Comparison of ENCODE assay signal across 8 cellular contexts in genomic region chr10:103695584-103696005, GRCh38.
DNase-seq lines count a peak whose midpoint lies in the region; ATAC-seq, FAIRE-seq and TF ChIP-seq lines count a peak whose summit lies in the region.

No MANE protein-coding gene starts in this region.

- H3K27me3 ChIP-seq in K562 (ENCODE audit: control insufficient read depth in 2 of 2, insufficient read depth in 2 of 2, low read length in 2 of 2) (no peaks in the 10 kb centered on the region), keratinocyte (ENCODE audit: control insufficient read depth, extremely low read depth, insufficient read depth, low read length) (no peaks in the 10 kb centered on the region), transverse colon (no peaks in the 10 kb centered on the region)

- TF ChIP-seq EP300 in K562 (IDR thresholded peaks at IDR 0.05; ENCODE audit: low read length) (no peak), transverse colon (IDR thresholded peaks at IDR 0.05; ENCODE audit: low read depth) (no peak)

- H3K9ac ChIP-seq in K562 (ENCODE audit: insufficient read depth in 1 of 2, low read depth in 2 of 2, low read length in 2 of 2) (peak overlapping the region in 1 of 2 experiments; percentile 59; a peak in 1 of 4 replicates), keratinocyte (ENCODE audit: control insufficient read depth, extremely low read depth, insufficient read depth, low read length) (no peak overlapping the region)

- CTCF ChIA-PET in K562 (lab: Yijun Ruan, JAX; ENCODE audit: low intra/inter-chr PET ratio), result no interaction called here

- H3K27me3 Mint-ChIP-seq in activated CD4-positive, alpha-beta T cell treated with anti-CD3 and anti-CD28 coated beads, Interleukin-2, amount 10 ng/mL, durations not matched to agents 24 days and 14 days, result peaks cover 2% of the 10 kb centered on the region
- H3K27me3 Mint-ChIP-seq in endothelial cell (ENCODE audit: unreplicated experiment), result peaks cover 22% of the 10 kb centered on the region
- H3K27me3 Mint-ChIP-seq in T-helper 2 cell treated with Interferon-gamma antibody and Interleukin-4, amounts not matched to agents 5 μg/mL and 100 μg/mL, for 36 hours (ENCODE audit: low read depth), result no peaks in the 10 kb centered on the region

- no peaks in the 10 kb centered on the region for H3K9me3 Mint-ChIP-seq in activated CD4-positive, alpha-beta T cell treated with anti-CD3 and anti-CD28 coated beads, Interleukin-2, amount 10 ng/mL, durations not matched to agents 24 days and 14 days
- no peaks in the 10 kb centered on the region for H3K9me3 Mint-ChIP-seq in endothelial cell (ENCODE audit: unreplicated experiment)
- no peaks in the 10 kb centered on the region for H3K9me3 Mint-ChIP-seq in T-helper 2 cell treated with Interferon-gamma antibody and Interleukin-4, amounts not matched to agents 5 μg/mL and 100 μg/mL, for 36 hours

- no peak overlapping the region for H3K4me3 Mint-ChIP-seq in activated CD4-positive, alpha-beta T cell treated with anti-CD3 and anti-CD28 coated beads, Interleukin-2, amount 10 ng/mL, durations not matched to agents 24 days and 14 days
- H3K4me3 Mint-ChIP-seq in endothelial cell (ENCODE audit: unreplicated experiment), result no peak overlapping the region
- no peak overlapping the region for H3K4me3 Mint-ChIP-seq in T-helper 2 cell treated with Interferon-gamma antibody and Interleukin-4, amounts not matched to agents 5 μg/mL and 100 μg/mL, for 36 hours

- no peak overlapping the region for H3K4me3 ChIP-seq in K562
- H3K4me3 ChIP-seq in keratinocyte (ENCODE audit: control insufficient read depth in 2 of 3, extremely low read depth in 1 of 3, insufficient read depth in 2 of 3, low read depth in 1 of 3, low read length in 3 of 3), result no peak overlapping the region
- H3K4me3 ChIP-seq in transverse colon, result no peak overlapping the region

- H3K36me3 Mint-ChIP-seq in activated CD4-positive, alpha-beta T cell treated with anti-CD3 and anti-CD28 coated beads, Interleukin-2, amount 10 ng/mL, durations not matched to agents 24 days and 14 days (ENCODE audit: low read depth), result no peaks in the 10 kb centered on the region
- peaks cover 21% of the 10 kb centered on the region for H3K36me3 Mint-ChIP-seq in endothelial cell (ENCODE audit: low read depth, unreplicated experiment)
- H3K36me3 Mint-ChIP-seq in T-helper 2 cell treated with Interferon-gamma antibody and Interleukin-4, amounts not matched to agents 5 μg/mL and 100 μg/mL, for 36 hours (ENCODE audit: low read depth), result no peaks in the 10 kb centered on the region

- H3K4me2 ChIP-seq in K562 (ENCODE audit: insufficient read depth, low read length) (peak overlapping the region; percentile 62; the same call in 1 of the 2 replicates), keratinocyte (ENCODE audit: control insufficient read depth, extremely low read depth, insufficient read depth, low read depth, low read length) (no peak overlapping the region)

- H3K79me2 ChIP-seq in K562 (ENCODE audit: control insufficient read depth, insufficient read depth, low read length) (no peaks in the 10 kb centered on the region; the same call in 2 of the 3 replicates), keratinocyte (ENCODE audit: control insufficient read depth, insufficient read depth, low read length) (peaks cover 45% of the 10 kb centered on the region)

- BruUV-seq in K562 (replicated peaks; lab: Mats Ljungman, UMichigan), result no TSS peak

- H3K36me3 ChIP-seq in K562 (ENCODE audit: control insufficient read depth, insufficient read depth, low read length), result no peaks in the 10 kb centered on the region
- peaks cover 13 to 30% of the 10 kb centered on the region in 2 experiments for H3K36me3 ChIP-seq in keratinocyte (ENCODE audit: control insufficient read depth in 2 of 2, extremely low read depth in 1 of 2, insufficient read depth in 2 of 2, low read length in 2 of 2)
- H3K36me3 ChIP-seq in transverse colon, result no peaks in the 10 kb centered on the region

- no peak for TF ChIP-seq POLR2A in K562 (conservative IDR thresholded peaks at IDR 0.05)
- TF ChIP-seq POLR2A in transverse colon (IDR thresholded peaks at IDR 0.05), result no peak

- TF ChIP-seq CTCF in K562 (IDR thresholded peaks at IDR 0.05 in 2 of 3, conservative IDR thresholded peaks at IDR 0.05 in 1 of 3; ENCODE audit: insufficient read depth in 2 of 3, low read depth in 1 of 3, low read length in 3 of 3), result no peak
- no peak for TF ChIP-seq CTCF in keratinocyte (optimal IDR thresholded peaks at IDR 0.05 in 1 of 3, IDR thresholded peaks at IDR 0.05 in 1 of 3, conservative IDR thresholded peaks at IDR 0.05 in 1 of 3; ENCODE audit: extremely low read depth in 1 of 3, insufficient read depth in 2 of 3, low read length in 3 of 3)
- TF ChIP-seq CTCF in transverse colon (IDR thresholded peaks at IDR 0.05), result no peak
- TF ChIP-seq CTCF in endothelial cell (IDR thresholded peaks at IDR 0.05; ENCODE audit: unreplicated experiment), result no peak

- intact Hi-C loops in activated CD4-positive, alpha-beta T cell treated with anti-CD3 and anti-CD28 coated beads, Interleukin-2, amount 10 ng/mL, durations not matched to agents 24 days and 14 days (cut with micrococcal nuclease), result loop anchor here (10.0 kb wide), 2 partner anchors 429 to 1641 kb away; partner anchors contain the start of genes ARMH3 and SFR1
- intact Hi-C loops in K562 (cut with micrococcal nuclease) (no loop called here), transverse colon (cut with DNase I; ENCODE audit: low total_unique reads) (no loop called here)

- ATAC-seq in K562, result peak; percentile 8

- no peaks in the 10 kb centered on the region for H3K9me1 ChIP-seq in K562 (ENCODE audit: control insufficient read depth, insufficient read depth, low read length)
- H3K9me1 ChIP-seq in keratinocyte (ENCODE audit: control insufficient read depth, extremely low read depth, insufficient read depth, low read length), result peaks cover 4% of the 10 kb centered on the region

- peak overlapping the region; percentile 19 for H3K27ac Mint-ChIP-seq in activated CD4-positive, alpha-beta T cell treated with anti-CD3 and anti-CD28 coated beads, Interleukin-2, amount 10 ng/mL, durations not matched to agents 24 days and 14 days
- no peak overlapping the region for H3K27ac Mint-ChIP-seq in endothelial cell (ENCODE audit: unreplicated experiment)
- H3K27ac Mint-ChIP-seq in T-helper 2 cell treated with Interferon-gamma antibody and Interleukin-4, amounts not matched to agents 5 μg/mL and 100 μg/mL, for 36 hours, result no peak overlapping the region

- H3K9me3 ChIP-seq in K562 (replicated peaks; ENCODE audit: control insufficient read depth, insufficient read depth, low read depth, low read length), result no peaks in the 10 kb centered on the region
- no peaks in the 10 kb centered on the region for H3K9me3 ChIP-seq in keratinocyte (ENCODE audit: control insufficient read depth, low read depth, low read length)
- no peaks in the 10 kb centered on the region for H3K9me3 ChIP-seq in transverse colon

- peaks cover 41 to 42% of the 10 kb centered on the region in 2 experiments for H3K4me1 ChIP-seq in K562 (replicated peaks in 1 of 2; ENCODE audit: control insufficient read depth in 2 of 2, insufficient read depth in 2 of 2, low read length in 2 of 2)
- H3K4me1 ChIP-seq in keratinocyte (ENCODE audit: control insufficient read depth, extremely low read depth, insufficient read depth, low read length), result peaks cover 68% of the 10 kb centered on the region
- peaks cover 17 to 48% (median 41%) of the 10 kb centered on the region in 4 donors for H3K4me1 ChIP-seq in transverse colon

- FAIRE-seq in K562 (lab: Jason Lieb, UNC) (no peak), keratinocyte (lab: Jason Lieb, UNC) (no peak)

- H4K20me1 ChIP-seq in K562 (replicated peaks; ENCODE audit: control insufficient read depth, insufficient read depth, low read length) (no peaks in the 10 kb centered on the region), keratinocyte (ENCODE audit: control insufficient read depth, extremely low read depth, insufficient read depth, low read length) (no peaks in the 10 kb centered on the region)

- dilution Hi-C loops in keratinocyte (cut with MboI; ENCODE audit: extremely low pct_ligation_motif_present, low sequenced_read_pairs), result no loop called here

- peaks cover 34% of the 10 kb centered on the region for H3K4me1 Mint-ChIP-seq in activated CD4-positive, alpha-beta T cell treated with anti-CD3 and anti-CD28 coated beads, Interleukin-2, amount 10 ng/mL, durations not matched to agents 24 days and 14 days
- H3K4me1 Mint-ChIP-seq in endothelial cell (ENCODE audit: unreplicated experiment), result peaks cover 14% of the 10 kb centered on the region
- peaks cover 33% of the 10 kb centered on the region for H3K4me1 Mint-ChIP-seq in T-helper 2 cell treated with Interferon-gamma antibody and Interleukin-4, amounts not matched to agents 5 μg/mL and 100 μg/mL, for 36 hours (ENCODE audit: low read depth)

- in situ Hi-C loops in K562 (cut with MboI), result no loop called here
- in situ Hi-C loops in transverse colon (cut with MboI; ENCODE audit: low pct_ligation_motif_present in 1 of 4, low pct_unique_long_range_greater_than_20kb in 1 of 4, low sequenced_read_pairs in 3 of 4), result loop anchor here in 1 of 4 donors (25.0 kb wide), 1 partner anchor 283 kb away; no protein-coding TSS in a partner anchor

- POLR2A ChIA-PET in K562 (lab: Yijun Ruan, JAX), result no interaction called here

- no peak for DNase-seq in activated CD4-positive, alpha-beta T cell treated with anti-CD3 and anti-CD28 coated beads, Interleukin-2, amount 10 ng/mL, durations not matched to agents 24 days and 14 days
- DNase-seq in activated CD4-positive, alpha-beta T cell treated with anti-CD3 and anti-CD28 coated beads for 1 hour, result no peak
- peak in 3 of 4 experiments; percentile 30 to 41 (median 40) for DNase-seq in K562 (ENCODE audit: extremely low read depth in 1 of 4, low spot score in 3 of 4)
- no peak for DNase-seq in keratinocyte (ENCODE audit: low read depth, low spot score)
- peak; percentile 77 for DNase-seq in transverse colon
- DNase-seq in endothelial cell (ENCODE audit: low spot score), result no peak
- no peak for DNase-seq in activated CD8-positive, alpha-beta memory T cell treated with anti-CD3 and anti-CD28 coated beads, Interleukin-2, amount 50 U/mL, for 48 hours
- DNase-seq in T-helper 2 cell treated with Interferon-gamma antibody and Interleukin-4, amounts not matched to agents 5 μg/mL and 100 μg/mL, for 36 hours (ENCODE audit: low spot score), result no peak

- H3K27ac ChIP-seq in K562 (ENCODE audit: extremely low read depth, low read depth, low read length), result peak overlapping the region; percentile 60
- peak overlapping the region; percentile 50 for H3K27ac ChIP-seq in keratinocyte (ENCODE audit: control insufficient read depth, insufficient read depth, low read length)
- peak overlapping the region; percentile 61 to 79 (median 68) for H3K27ac ChIP-seq in transverse colon

- 30% methylated on average over 4 of the region's 4 CpGs for WGBS in K562 (ENCODE audit: insufficient coverage, low coverage, missing lambda C conversion rate)
- WGBS in transverse colon (ENCODE audit: low coverage in 1 of 2), 2 donors, result 43% methylated on average over 4 of the region's 4 CpGs; no CpG with 5 or more reads in 1 of the 2 donors

- no peak for TF ChIP-seq RAD21 in K562 (CRISPR knock-in tag; conservative IDR thresholded peaks at IDR 0.05 in 1 of 2, IDR thresholded peaks at IDR 0.05 in 1 of 2)

- H2AFZ ChIP-seq in K562 (ENCODE audit: low read depth, low read length) (peak overlapping the region; percentile 90), keratinocyte (ENCODE audit: control insufficient read depth, low read length) (no peak overlapping the region)

Comparison
In these comparisons a context has a peak if more than half of its experiments do, and no peak if none do; other contexts are left out.
1. DNase-seq: peak in K562 (3 of 4) and transverse colon (single experiment); none in activated CD4-positive, alpha-beta T cell treated with anti-CD3 and anti-CD28 coated beads, Interleukin-2, amount 10 ng/mL, durations not matched to agents 24 days and 14 days (single experiment), activated CD4-positive, alpha-beta T cell treated with anti-CD3 and anti-CD28 coated beads for 1 hour (single experiment), keratinocyte (single experiment), endothelial cell (single experiment), activated CD8-positive, alpha-beta memory T cell treated with anti-CD3 and anti-CD28 coated beads, Interleukin-2, amount 50 U/mL, for 48 hours (single experiment) and T-helper 2 cell treated with Interferon-gamma antibody and Interleukin-4, amounts not matched to agents 5 μg/mL and 100 μg/mL, for 36 hours (single experiment).
2. Peak in every context shown above with its lines, with median percentiles within 50 percentile points of each other: H3K27ac ChIP-seq.